ENCODE assay signal across 8 cellular contexts in genomic region chr10:118047363-118047719, GRCh38. TPM values are rescaled to one million over a fixed set of nuclear protein-coding genes. Genes with fewer than 3 reads are reported as not detected.
A peak's percentile ranks its signal among the peaks of the same experiment; 100 is the strongest.
DNase-seq lines count a peak whose midpoint lies in the region; ATAC-seq and TF ChIP-seq lines count a peak whose summit lies in the region.

No MANE protein-coding gene starts in this region.

- WGBS in suprapubic skin: 54% methylated on average over 15 of the region's 15 CpGs

- H3K27me3 ChIP-seq in suprapubic skin: no peaks in the 10 kb centered on the region

- H3K4me3 ChIP-seq in suprapubic skin: peak overlapping the region; percentile 83

- peaks cover 2% of the 10 kb centered on the region for H3K27me3 Mint-ChIP-seq in activated naive CD8-positive, alpha-beta T cell treated with anti-CD3 and anti-CD28 coated beads, Interleukin-2, amount 10 ng/mL, durations not matched to agents 7 days and 5 days
- H3K27me3 Mint-ChIP-seq in immature natural killer cell (ENCODE audit: low read depth in 3 of 3): peaks cover 0 to 11% (median 3%) of the 10 kb centered on the region in 3 donors

- no peak for TF ChIP-seq POLR2A in suprapubic skin (IDR thresholded peaks at IDR 0.05)

- H3K4me1 ChIP-seq in suprapubic skin: peaks cover 34% of the 10 kb centered on the region

- H3K4me3 Mint-ChIP-seq in activated naive CD8-positive, alpha-beta T cell treated with anti-CD3 and anti-CD28 coated beads, Interleukin-2, amount 10 ng/mL, durations not matched to agents 7 days and 5 days: peak overlapping the region; percentile 90
- H3K4me3 Mint-ChIP-seq in immature natural killer cell: peak overlapping the region; percentile 79 to 92 (median 85)

- TF ChIP-seq EP300 in suprapubic skin (IDR thresholded peaks at IDR 0.05): no peak

- POLR2A ChIA-PET in activated naive CD8-positive, alpha-beta T cell treated with anti-CD3 and anti-CD28 coated beads, Interleukin-2, amount 10 ng/mL, durations not matched to agents 7 days and 5 days (lab: Charles Lee): no interaction called here

- no peak overlapping the region for H3K27ac Mint-ChIP-seq in activated naive CD8-positive, alpha-beta T cell treated with anti-CD3 and anti-CD28 coated beads, Interleukin-2, amount 10 ng/mL, durations not matched to agents 7 days and 5 days
- peak overlapping the region; percentile 58 to 87 (median 72) for H3K27ac Mint-ChIP-seq in immature natural killer cell

- H3K27ac ChIP-seq in suprapubic skin: peak overlapping the region; percentile 97

- no peaks in the 10 kb centered on the region for H3K9me3 Mint-ChIP-seq in activated naive CD8-positive, alpha-beta T cell treated with anti-CD3 and anti-CD28 coated beads, Interleukin-2, amount 10 ng/mL, durations not matched to agents 7 days and 5 days
- H3K9me3 Mint-ChIP-seq in immature natural killer cell: no peaks in the 10 kb centered on the region

- H3K36me3 ChIP-seq in suprapubic skin: no peaks in the 10 kb centered on the region

- no peaks in the 10 kb centered on the region for H3K9me3 ChIP-seq in suprapubic skin

- H3K4me1 Mint-ChIP-seq in activated naive CD8-positive, alpha-beta T cell treated with anti-CD3 and anti-CD28 coated beads, Interleukin-2, amount 10 ng/mL, durations not matched to agents 7 days and 5 days: peaks cover 21% of the 10 kb centered on the region
- peaks cover 19 to 34% of the 10 kb centered on the region in 2 donors for H3K4me1 Mint-ChIP-seq in immature natural killer cell

- no peak for TF ChIP-seq CTCF in suprapubic skin (IDR thresholded peaks at IDR 0.05)

- DNase-seq in NCI-H510A treated with DMSO at 0.1 percent for 48 hours (lab: John Stamatoyannopoulos, UW): peak; percentile 35
- no peak for DNase-seq in NCI-H510A (lab: John Stamatoyannopoulos, UW)
- no peak for DNase-seq in activated naive CD8-positive, alpha-beta T cell treated with anti-CD3 and anti-CD28 coated beads, Interleukin-2, amount 10 ng/mL, durations not matched to agents 7 days and 5 days
- no peak for DNase-seq in immature natural killer cell
- no peak for DNase-seq in suprapubic skin (ENCODE audit: low spot score in 2 of 2)

- no peaks in the 10 kb centered on the region for H3K36me3 Mint-ChIP-seq in activated naive CD8-positive, alpha-beta T cell treated with anti-CD3 and anti-CD28 coated beads, Interleukin-2, amount 10 ng/mL, durations not matched to agents 7 days and 5 days
- no peaks in the 10 kb centered on the region for H3K36me3 Mint-ChIP-seq in immature natural killer cell

- no peak for ATAC-seq in activated naive CD8-positive, alpha-beta T cell treated with anti-CD3 and anti-CD28 coated beads, Interleukin-2, amount 10 ng/mL, durations not matched to agents 7 days and 5 days (ENCODE audit: low read depth)
- no peak for ATAC-seq in GM19023 (IDR thresholded peaks at IDR 0.05; ENCODE audit: unreplicated experiment)
- no peak for ATAC-seq in activated CD4-positive, CD25-positive, alpha-beta regulatory T cell treated with anti-CD3 and anti-CD28 coated beads, Interleukin-2, amount 50 U/mL, for 24 hours
- no peak for ATAC-seq in GM19463 (IDR thresholded peaks at IDR 0.05; ENCODE audit: unreplicated experiment)

RNA-seq across cellular contexts. Expression of gene RAB11FIP2, which starts 0.6 kb away (rescaled TPM):
- 10 to 100 TPM; 19.1 to 23.6 TPM for total RNA-seq in activated naive CD8-positive, alpha-beta T cell treated with anti-CD3 and anti-CD28 coated beads, Interleukin-2, amount 10 ng/mL, durations not matched to agents 7 days and 5 days
- 10 to 100 TPM in 1 of 3 donors, 1 to 10 TPM in 2; 3.2 to 10.4 (median 5.2) TPM for polyA plus RNA-seq in immature natural killer cell
- 10 to 100 TPM; 10.2 to 29.0 (median 13.0) TPM for total RNA-seq in suprapubic skin
